Comparison of ENCODE assay signal across 8 cellular contexts in the genomic region with DNA sequence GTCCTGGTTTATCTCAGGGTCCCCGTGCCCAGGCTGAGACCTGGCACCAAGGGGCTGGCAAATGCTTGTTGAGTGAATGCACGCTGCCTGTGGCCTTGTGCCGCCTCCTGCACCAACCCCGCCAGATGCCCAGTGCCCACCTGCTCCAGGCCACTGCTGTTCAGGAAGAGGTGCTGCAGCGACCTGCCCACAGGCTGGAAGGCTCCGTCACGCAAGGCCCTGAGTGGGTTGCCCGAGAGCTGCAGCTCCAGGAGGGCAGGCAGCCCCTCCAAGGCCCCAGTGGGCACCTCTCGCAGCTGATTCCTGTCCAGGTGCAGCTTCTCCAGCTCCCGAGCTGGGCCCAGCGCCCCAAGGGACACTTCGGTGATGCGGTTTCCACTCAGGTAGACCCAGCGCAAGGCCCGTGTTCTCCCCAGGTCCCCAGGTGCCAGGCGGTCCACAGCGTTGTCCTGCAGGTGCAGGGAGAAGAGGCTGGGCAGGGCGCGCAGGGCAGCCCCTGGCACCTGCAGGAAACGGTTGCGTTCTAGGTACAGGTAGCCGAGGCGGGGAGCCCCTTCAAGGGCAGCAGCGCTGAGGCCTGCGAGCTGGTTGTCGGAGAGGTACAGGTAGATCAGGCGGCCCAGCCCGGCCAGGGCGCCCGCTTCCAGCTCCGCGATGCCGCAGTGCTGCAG. TPM values are rescaled to one million over a fixed set of nuclear protein-coding genes. Genes with fewer than 3 reads are reported as not detected.
DNase-seq lines count a peak whose midpoint lies in the region; ATAC-seq and TF ChIP-seq lines count a peak whose summit lies in the region.

No MANE protein-coding gene starts in this region.

- H3K27ac ChIP-seq in SJSA1 (no peak overlapping the region), gastrocnemius medialis (no peak overlapping the region)

- H3K36me3 ChIP-seq in SJSA1 = no peaks in the 10 kb centered on the region
- no peaks in the 10 kb centered on the region for H3K36me3 ChIP-seq in gastrocnemius medialis

- H3K4me3 ChIP-seq in GM12865 (ENCODE audit: low read depth, low read length) = peak overlapping the region; percentile 37
- peak overlapping the region; percentile 36 for H3K4me3 ChIP-seq in SJSA1
- peak overlapping the region; percentile 12 for H3K4me3 ChIP-seq in fibroblast of pulmonary artery (replicated peaks; ENCODE audit: low read depth, low read length)
- peak overlapping the region; percentile 33 to 53 (median 44) for H3K4me3 ChIP-seq in gastrocnemius medialis

- intact Hi-C loops in gastrocnemius medialis (cut with DNase I; ENCODE audit: low total_unique reads) = loop anchor here (1.0 kb wide), 1 partner anchor 315 kb away; no protein-coding TSS in a partner anchor

- H3K27me3 Mint-ChIP-seq in osteocyte (ENCODE audit: unreplicated experiment) = no peaks in the 10 kb centered on the region

- H3K27me3 ChIP-seq in SJSA1 (replicated peaks) (no peaks in the 10 kb centered on the region), gastrocnemius medialis (no peaks in the 10 kb centered on the region)

- H3K4me1 Mint-ChIP-seq in osteocyte (ENCODE audit: unreplicated experiment) = peaks cover 4% of the 10 kb centered on the region

- no peaks in the 10 kb centered on the region for H3K36me3 Mint-ChIP-seq in osteocyte (ENCODE audit: unreplicated experiment)

- no peak for ATAC-seq in gastrocnemius medialis
- no peak for ATAC-seq in GM19351 (IDR thresholded peaks at IDR 0.05; ENCODE audit: unreplicated experiment)

- no peak for TF ChIP-seq POLR2A in gastrocnemius medialis (IDR thresholded peaks at IDR 0.05)

- no peaks in the 10 kb centered on the region for H3K9me3 ChIP-seq in SJSA1 (replicated peaks)
- no peaks in the 10 kb centered on the region for H3K9me3 ChIP-seq in gastrocnemius medialis

- no peaks in the 10 kb centered on the region for H3K9me3 Mint-ChIP-seq in osteocyte (ENCODE audit: unreplicated experiment)

- H3K27ac Mint-ChIP-seq in osteocyte (ENCODE audit: unreplicated experiment) = no peak overlapping the region

- H3K4me1 ChIP-seq in SJSA1 (replicated peaks) = peaks cover 11% of the 10 kb centered on the region
- peaks cover 0 to 6% of the 10 kb centered on the region in 2 donors for H3K4me1 ChIP-seq in gastrocnemius medialis

- TF ChIP-seq CTCF in GM12865 (IDR thresholded peaks at IDR 0.05; ENCODE audit: insufficient read depth, low read depth, low read length, missing control alignments) = no peak
- no peak for TF ChIP-seq CTCF in fibroblast of pulmonary artery (IDR thresholded peaks at IDR 0.05; ENCODE audit: low read length, missing control alignments)
- TF ChIP-seq CTCF in gastrocnemius medialis (IDR thresholded peaks at IDR 0.05 in 4 of 5, conservative IDR thresholded peaks at IDR 0.05 in 1 of 5) = no peak
- no peak for TF ChIP-seq CTCF in osteocyte (IDR thresholded peaks at IDR 0.05)

- H3K4me3 Mint-ChIP-seq in osteocyte (ENCODE audit: unreplicated experiment) = no peak overlapping the region

- no peak for DNase-seq in GM12865 (ENCODE audit: low read depth)
- DNase-seq in SJSA1 (ENCODE audit: low read depth in 1 of 2, low spot score in 2 of 2) = no peak
- no peak for DNase-seq in fibroblast of pulmonary artery (ENCODE audit: low read depth)
- DNase-seq in gastrocnemius medialis = no peak
- DNase-seq in DMS153 treated with DMSO at 0.1 percent for 48 hours (lab: John Stamatoyannopoulos, UW; ENCODE audit: unreplicated experiment) = no peak
- no peak for DNase-seq in osteocyte (ENCODE audit: extremely low spot score, unreplicated experiment)
- no peak for DNase-seq in globus pallidus (ENCODE audit: low spot score)

- in situ Hi-C loops in gastrocnemius medialis (cut with MboI; ENCODE audit: low sequenced_read_pairs in 4 of 4) = no loop called here

RNA-seq across cellular contexts. Expression of gene CHADL, which starts 3.6 kb away (rescaled TPM):
- 0.11 TPM in 1 of 2 replicates, not detected in the other for total RNA-seq in SJSA1 (2014; rRNA removed; shearing (Covaris generic))
- 1 to 10 TPM in 1 of 4 donors, under 1 TPM in 1, not detected in 2; 0.73 to 1.3 TPM for total RNA-seq in gastrocnemius medialis
- 0.43 TPM in 1 of 2 replicates, not detected in the other for total RNA-seq in osteocyte

RNA-seq across cellular contexts. Expression of gene L3MBTL2, which starts 32.1 kb away (rescaled TPM):
- total RNA-seq in SJSA1 (2014; rRNA removed; shearing (Covaris generic)) = 23.7 and 25.8 TPM in 2 replicates
- total RNA-seq in gastrocnemius medialis (10 to 100 TPM in 3 of 4 donors, 1 to 10 TPM in 1; 4.8 to 14.4 (median 12.4) TPM), osteocyte (25.9 and 26.4 TPM in 2 replicates)

RNA-seq across cellular contexts. Expression of gene RANGAP1, which starts 48.8 kb away (rescaled TPM):
- total RNA-seq in SJSA1 (2014; rRNA removed; shearing (Covaris generic)) = 172 and 201 TPM in 2 replicates
- total RNA-seq in gastrocnemius medialis (10 to 100 TPM; 31.4 to 75.2 (median 52.1) TPM), osteocyte (49.0 and 49.7 TPM in 2 replicates)
